ENCODE assay signal across 8 cellular contexts in the genomic region with DNA sequence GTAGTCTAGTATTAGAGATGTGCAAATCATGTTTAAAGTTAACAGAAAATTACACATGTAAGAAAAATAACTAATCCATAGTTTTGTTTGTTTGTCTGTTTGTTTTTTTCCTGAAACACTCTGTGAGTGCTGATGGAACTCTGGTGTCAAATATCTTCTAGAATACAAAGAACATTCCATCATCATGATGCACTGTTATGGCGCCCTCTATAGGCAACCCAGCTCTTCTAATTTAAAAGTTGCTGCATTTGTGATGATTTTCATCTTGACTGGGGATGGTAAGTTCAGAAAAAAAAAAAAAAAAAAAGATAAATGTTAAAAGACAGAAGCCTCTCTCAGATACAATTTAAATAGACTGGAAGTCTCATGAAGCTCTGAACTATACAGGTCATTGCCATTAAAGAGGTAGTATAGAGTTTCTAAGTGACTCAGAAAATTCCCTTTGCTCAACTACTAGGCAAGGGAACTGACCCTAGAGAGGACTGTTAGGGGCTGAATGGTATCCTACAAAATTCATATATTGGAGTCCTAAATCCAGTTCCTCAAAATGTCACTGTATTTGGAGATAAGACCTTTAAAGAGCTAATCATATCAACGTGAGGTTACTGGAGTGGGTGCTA.
DNase-seq lines count a peak whose midpoint lies in the region; ATAC-seq and TF ChIP-seq lines count a peak whose summit lies in the region.

No MANE protein-coding gene starts in this region.

- H3K27ac Mint-ChIP-seq in mesothelial cell of epicardium (no peak overlapping the region), T-helper 17 cell (no peak overlapping the region)

- no peak for ATAC-seq in T-helper 17 cell
- no peak for ATAC-seq in HG03521 (IDR thresholded peaks at IDR 0.05; ENCODE audit: unreplicated experiment)

- TF ChIP-seq POLR2A in NB4 (IDR thresholded peaks at IDR 0.05; ENCODE audit: extremely low read depth, insufficient read length) = no peak

- TF ChIP-seq CTCF in GM12865 (IDR thresholded peaks at IDR 0.05; ENCODE audit: insufficient read depth, low read depth, low read length, missing control alignments) = peak; percentile 18
- peak; percentile 11 for TF ChIP-seq CTCF in NB4 (IDR thresholded peaks at IDR 0.05; ENCODE audit: low read depth, low read length)
- TF ChIP-seq CTCF in mesothelial cell of epicardium (IDR thresholded peaks at IDR 0.05; ENCODE audit: unreplicated experiment) = peak; percentile 35

- no peaks in the 10 kb centered on the region for H3K9me3 ChIP-seq in T-helper 17 cell (ENCODE audit: control insufficient read depth, low read length, poor library complexity, severe bottlenecking)

- H3K4me1 Mint-ChIP-seq in mesothelial cell of epicardium = no peaks in the 10 kb centered on the region
- no peaks in the 10 kb centered on the region for H3K4me1 Mint-ChIP-seq in T-helper 17 cell

- DNase-seq in GM12865 (ENCODE audit: low read depth) (peak; percentile 3), NB4 (ENCODE audit: low read depth) (peak; percentile 14), dedifferentiated amniotic fluid mesenchymal stem cell (ENCODE audit: extremely low spot score) (peak; percentile 73), mesothelial cell of epicardium (ENCODE audit: low spot score in 2 of 2, unreplicated experiment in 2 of 2) (no peak), NCI-H1694 treated with DMSO at 0.1 percent for 48 hours (lab: John Stamatoyannopoulos, UW) (no peak), T-helper 17 cell (no peak), T1000 (lab: John Stamatoyannopoulos, UW) (no peak)

- H3K27me3 Mint-ChIP-seq in mesothelial cell of epicardium (ENCODE audit: low read depth) (no peaks in the 10 kb centered on the region), T-helper 17 cell (no peaks in the 10 kb centered on the region)

- H3K4me3 Mint-ChIP-seq in mesothelial cell of epicardium (no peak overlapping the region), T-helper 17 cell (no peak overlapping the region)

- H3K36me3 Mint-ChIP-seq in mesothelial cell of epicardium (peaks cover 3% of the 10 kb centered on the region), T-helper 17 cell (ENCODE audit: low read depth) (no peaks in the 10 kb centered on the region)

- peaks cover 13% of the 10 kb centered on the region for H3K9me3 Mint-ChIP-seq in mesothelial cell of epicardium

- H3K4me3 ChIP-seq in GM12865 (ENCODE audit: low read depth, low read length) (no peak overlapping the region), NB4 (ENCODE audit: low read depth, low read length) (no peak overlapping the region)

Comparison
In these comparisons a context has a peak if more than half of its experiments do, and no peak if none do; other contexts are left out.
1. DNase-seq: peak in GM12865 (single experiment), NB4 (single experiment) and dedifferentiated amniotic fluid mesenchymal stem cell (single experiment); none in mesothelial cell of epicardium (0 of 2), NCI-H1694 treated with DMSO at 0.1 percent for 48 hours (single experiment), T-helper 17 cell (0 of 3) and T1000 (single experiment).
2. Peak in every context shown above with its lines, with median percentiles within 50 percentile points of each other: CTCF ChIP-seq.